ENCODE assay signal across 10 cellular contexts in the genomic region with DNA sequence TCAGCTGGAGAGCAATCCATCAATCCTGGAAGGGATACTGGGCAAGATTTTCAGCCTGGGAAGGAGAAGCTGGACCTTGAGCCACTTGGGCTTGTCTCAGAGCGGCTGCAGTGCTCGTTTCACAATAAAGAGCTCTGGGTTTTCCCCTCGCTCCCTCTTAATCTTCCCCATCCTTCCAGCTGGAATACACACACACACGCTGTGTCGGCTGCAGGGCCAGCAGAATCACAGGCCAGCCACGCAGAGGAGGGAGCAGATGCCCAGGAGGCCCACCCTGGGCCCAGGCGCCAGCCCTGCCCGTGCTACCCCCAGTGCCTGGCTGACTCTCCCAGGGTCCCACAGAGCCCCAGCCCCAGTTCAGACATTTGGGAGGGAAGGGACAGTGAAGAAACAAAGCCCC.
A peak's percentile ranks its signal among the peaks of the same experiment; 100 is the strongest.
DNase-seq lines count a peak whose midpoint lies in the region; ATAC-seq and TF ChIP-seq lines count a peak whose summit lies in the region.
"Had no signal": no experiment of that assay in that cellular context is flagged by ENCODE, and none has a peak within 500 bp of the region (broad histone marks: within the 10 kb centered on the region; RNA-seq: fewer than 3 reads in every experiment).

No MANE protein-coding gene starts in this region.

- H3K27me3 ChIP-seq in AG04450 (ENCODE audit: control insufficient read depth, insufficient read depth, low read length) (no peaks in the 10 kb centered on the region), heart right ventricle (no peaks in the 10 kb centered on the region), osteoblast (ENCODE audit: insufficient read depth, low read length) (no peaks in the 10 kb centered on the region)

- no peak overlapping the region for H3K4me2 ChIP-seq in osteoblast (ENCODE audit: insufficient read depth, low read length)
- H3K4me2 ChIP-seq: A549 had no signal

- H2AFZ ChIP-seq in osteoblast (ENCODE audit: low read length), result no peak overlapping the region

- ATAC-seq in heart right ventricle (peak; percentile 32 to 57 (median 42)), GM18498 (IDR thresholded peaks at IDR 0.05; ENCODE audit: unreplicated experiment) (no peak), GM19035 (IDR thresholded peaks at IDR 0.05; ENCODE audit: unreplicated experiment) (no peak)

- DNase-seq in AG04450 (ENCODE audit: low read depth, low spot score) (peak; percentile 56), astrocyte of the hippocampus (ENCODE audit: low read depth, low spot score) (peak; percentile 71), heart right ventricle (peak; percentile 54 to 60), osteoblast (ENCODE audit: insufficient read length, low spot score, missing footprints) (no peak), NCI-H748 treated with DMSO at 0.1 percent for 48 hours (lab: John Stamatoyannopoulos, UW) (no peak), kidney tubule cell (ENCODE audit: low spot score) (no peak)
- DNase-seq: SIG-M5 had no signal

- WGBS in heart right ventricle, 2 donors, result 33 to 46% methylated on average over 8 of the region's 8 CpGs

- H4K20me1 ChIP-seq in osteoblast (ENCODE audit: insufficient read depth, low read length), result peaks cover 34% of the 10 kb centered on the region

- H3K4me1 ChIP-seq in heart right ventricle (peaks cover 19 to 86% (median 55%) of the 10 kb centered on the region in 9 donors), osteoblast (ENCODE audit: insufficient read depth, low read length) (peaks cover 38% of the 10 kb centered on the region)

- H3K4me3 ChIP-seq in AG04450 (ENCODE audit: low read depth, low read length) (peak overlapping the region; percentile 31), heart right ventricle (peak overlapping the region in 9 of 10 donors; percentile 14 to 54 (median 47)), osteoblast (ENCODE audit: insufficient read depth, low read length) (no peak overlapping the region)
- H3K4me3 ChIP-seq: A549 had no signal

- CTCF ChIA-PET in AG04450 (lab: Charles Lee), result interaction anchor here (0.7 to 2.9 kb wide), 3 partner anchors 13 to 643 kb away, joined by 3 to 14 read pairs (median 4); no protein-coding TSS in a partner anchor

- TF ChIP-seq CTCF in AG04450 (IDR thresholded peaks at IDR 0.05; ENCODE audit: low read depth, low read length) (no peak), heart right ventricle (IDR thresholded peaks at IDR 0.05) (no peak), osteoblast (IDR thresholded peaks at IDR 0.05; ENCODE audit: extremely low read depth, low read depth, low read length) (no peak)

- H3K9me3 ChIP-seq in AG04450 (ENCODE audit: control insufficient read depth, insufficient read depth, low read length) (no peaks in the 10 kb centered on the region; the same call in 1 of the 2 replicates), heart right ventricle (no peaks in the 10 kb centered on the region), osteoblast (ENCODE audit: low read depth, low read length) (no peaks in the 10 kb centered on the region)
- H3K9me3 ChIP-seq: A549 had no signal

- H3K36me3 ChIP-seq in heart right ventricle (peaks cover 0 to 36% (median 0%) of the 10 kb centered on the region in 9 donors), osteoblast (ENCODE audit: insufficient read depth, low read length) (peaks cover 13% of the 10 kb centered on the region)

- peak overlapping the region; percentile 74 for H3K27ac ChIP-seq in AG04450 (ENCODE audit: low read depth, low read length)
- peak overlapping the region; percentile 81 to 96 (median 90) for H3K27ac ChIP-seq in heart right ventricle
- H3K27ac ChIP-seq in osteoblast (ENCODE audit: low read depth, low read length), result peak overlapping the region; percentile 6
- H3K27ac ChIP-seq: A549 had no signal

- peaks cover 18% of the 10 kb centered on the region for H3K79me2 ChIP-seq in osteoblast (ENCODE audit: insufficient read depth, low read length)

- intact Hi-C loops in heart right ventricle (cut with DNase I), result loop anchor here in 2 of 10 donors (5.0 kb wide), 2 partner anchors 35 to 45 kb away; no protein-coding TSS in a partner anchor

- POLR2A ChIA-PET in AG04450 (lab: Yijun Ruan, JAX), result interaction anchor here (1.8 kb wide), 2 partner anchors 10 to 33 kb away, joined by 6 to 15 read pairs; no protein-coding TSS in a partner anchor

Comparison
In these comparisons a context has a peak if more than half of its experiments do, and no peak if none do; other contexts are left out.
1. DNase-seq: peak in AG04450 (single experiment), astrocyte of the hippocampus (single experiment) and heart right ventricle (2 of 2); none in osteoblast (single experiment), NCI-H748 treated with DMSO at 0.1 percent for 48 hours (single experiment) and kidney tubule cell (single experiment).
2. H3K27ac ChIP-seq: peak in every context shown above with its lines; median percentile 90 in heart right ventricle; 74 in AG04450; 6 in osteoblast.
3. ATAC-seq: peak in heart right ventricle (8 of 8); none in GM18498 (single experiment) and GM19035 (single experiment).